23 cellular contexts compared by ENCODE assay signal in the genomic region with DNA sequence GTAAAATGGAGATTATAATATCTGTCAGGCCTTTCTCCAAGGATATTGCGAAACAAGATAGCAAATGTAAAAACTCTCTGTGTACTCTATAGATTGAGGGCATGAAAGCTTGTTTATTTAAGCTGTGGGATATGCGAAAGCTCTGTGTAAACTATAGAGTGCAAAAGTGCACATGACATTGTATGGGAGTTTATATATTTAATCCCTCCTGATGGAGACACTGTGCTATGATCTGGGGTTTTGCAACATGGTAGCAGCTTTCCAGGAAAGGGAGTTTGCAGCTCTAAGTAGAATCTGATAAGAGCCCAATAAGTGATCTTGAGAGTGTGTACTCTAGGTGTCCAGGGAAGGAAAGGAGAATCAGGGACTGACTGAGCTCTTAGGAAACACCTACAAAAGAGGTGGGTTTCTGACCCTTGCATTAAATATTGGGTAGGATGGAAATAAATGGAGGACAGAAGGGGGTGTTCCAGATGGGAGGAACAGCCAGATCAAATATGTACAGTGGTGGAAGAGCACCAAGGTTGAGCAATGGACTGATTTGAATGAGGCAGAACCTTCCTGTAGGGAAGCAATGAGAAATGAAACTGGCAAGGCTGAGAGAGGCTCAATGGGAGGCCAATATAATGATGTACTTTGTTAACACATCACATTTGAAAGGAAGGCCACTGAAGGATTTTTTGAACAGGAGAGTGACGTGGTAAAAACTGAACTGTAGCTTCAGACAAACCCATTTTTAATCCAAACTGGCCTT.
DNase-seq lines count a peak whose midpoint lies in the region; ATAC-seq and TF ChIP-seq lines count a peak whose summit lies in the region.
"Had no signal": no experiment of that assay in that cellular context is flagged by ENCODE, and none has a peak within 500 bp of the region (broad histone marks: within the 10 kb centered on the region; RNA-seq: fewer than 3 reads in every experiment).

No MANE protein-coding gene starts in this region.

- TF ChIP-seq POLR2A in suprapubic skin (IDR thresholded peaks at IDR 0.05), result no peak

- no peak for TF ChIP-seq EP300 in suprapubic skin (IDR thresholded peaks at IDR 0.05)

- H3K4me1 ChIP-seq in lower lobe of right lung (no peaks in the 10 kb centered on the region), suprapubic skin (peaks cover 6% of the 10 kb centered on the region)
- H3K4me1 ChIP-seq: psoas muscle had no signal

- H3K36me3 ChIP-seq in lower lobe of right lung, result no peaks in the 10 kb centered on the region
- H3K36me3 ChIP-seq in suprapubic skin, result no peaks in the 10 kb centered on the region
- H3K36me3 ChIP-seq: esophagus squamous epithelium, thyroid gland had no signal

- peak; percentile 81 to 91 for ATAC-seq in lower lobe of right lung
- ATAC-seq: activated CD4-positive, CD25-positive, alpha-beta regulatory T cell treated with anti-CD3 and anti-CD28 coated beads, Interleukin-2, amount 50 U/mL, for 24 hours; activated naive CD8-positive, alpha-beta T cell treated with anti-CD3 and anti-CD28 coated beads, Interleukin-2, amount 50 U/mL, for 24 hours; activated T-helper 17 cell treated with anti-CD3 and anti-CD28 coated beads, Interleukin-2, amount 50 U/mL, for 72 hours; psoas muscle had no signal

- H3K27me3 ChIP-seq in lower lobe of right lung (ENCODE audit: low read depth) (no peaks in the 10 kb centered on the region), suprapubic skin (no peaks in the 10 kb centered on the region)
- H3K27me3 ChIP-seq: esophagus squamous epithelium, thyroid gland had no signal

- POLR2A ChIA-PET in HEK293T (lab: Yijun Ruan, JAX), result no interaction called here

- 64% methylated on average over 3 of the region's 3 CpGs for WGBS in suprapubic skin

- H3K4me3 ChIP-seq in cardiac fibroblast (replicated peaks in 1 of 2; ENCODE audit: low read depth in 2 of 2, low read length in 2 of 2) (no peak overlapping the region), lower lobe of right lung (no peak overlapping the region), suprapubic skin (no peak overlapping the region)
- H3K4me3 ChIP-seq: esophagus squamous epithelium, psoas muscle, thyroid gland had no signal

- CTCF ChIA-PET in HEK293T (lab: Yijun Ruan, JAX), result interaction anchor here (0.9 kb wide), 1 partner anchor 455 kb away, joined by 3 read pairs; no protein-coding TSS in a partner anchor

- DNase-seq in SIG-M5 treated with dmso at 0.1 percent for 504 hours (lab: John Stamatoyannopoulos, UW; ENCODE audit: unreplicated experiment) (peak; percentile 22), SIG-M5 (lab: John Stamatoyannopoulos, UW) (no peak), cardiac fibroblast (ENCODE audit: low read depth in 2 of 2) (peak; percentile 13 to 55), lower lobe of right lung (no peak), KBM-7 (no peak), suprapubic skin (ENCODE audit: low spot score in 2 of 2) (no peak), HEK293T (ENCODE audit: extremely low spot score) (no peak), NCI-H526 treated with DMSO at 0.1 percent for 48 hours (lab: John Stamatoyannopoulos, UW) (no peak)
- DNase-seq: ACHN; activated naive CD8-positive, alpha-beta T cell treated with anti-CD3 and anti-CD28 coated beads, Interleukin-2, amount 50 U/mL, for 24 hours; CD4-positive, alpha-beta memory T cell; central memory CD4-positive, alpha-beta T cell; effector CD4-positive, alpha-beta T cell; esophagus squamous epithelium; hypothalamus; kidney glomerular epithelial cell; midbrain; NCI-H1048; NCI-H774; psoas muscle; thyroid gland had no signal

- no peak overlapping the region for H3K27ac ChIP-seq in lower lobe of right lung
- H3K27ac ChIP-seq in suprapubic skin, result no peak overlapping the region
- H3K27ac ChIP-seq: esophagus squamous epithelium, psoas muscle, thyroid gland had no signal

- H3K9me3 ChIP-seq in lower lobe of right lung, result no peaks in the 10 kb centered on the region
- no peaks in the 10 kb centered on the region for H3K9me3 ChIP-seq in suprapubic skin
- H3K9me3 ChIP-seq: esophagus squamous epithelium, psoas muscle, thyroid gland had no signal

- in situ Hi-C loops in KBM-7 (cut with MboI; ENCODE audit: low pct_unique_long_range_greater_than_20kb, low sequenced_read_pairs), result no loop called here

- TF ChIP-seq CTCF in cardiac fibroblast (IDR thresholded peaks at IDR 0.05; ENCODE audit: low read depth, low read length) (no peak), lower lobe of right lung (IDR thresholded peaks at IDR 0.05) (no peak), suprapubic skin (IDR thresholded peaks at IDR 0.05) (no peak)

- intact Hi-C loops in lower lobe of right lung (cut with DNase I), result no loop called here

TF ChIP-seq in HEK293T, 16 proteins besides CTCF, POLR2A, EP300 and RAD21:
- TF ChIP-seq BHLHE40 (IDR thresholded peaks at IDR 0.05; ENCODE audit: borderline replicate concordance) (no peak), HDGF (IDR thresholded peaks at IDR 0.05; ENCODE audit: borderline replicate concordance) (no peak), FOXK2 (IDR thresholded peaks at IDR 0.05) (no peak), ELF4 (IDR thresholded peaks at IDR 0.05) (no peak), FOXA1 (IDR thresholded peaks at IDR 0.05) (no peak), ARNT (IDR thresholded peaks at IDR 0.05) (no peak)
- TF ChIP-seq, protein P1, sequence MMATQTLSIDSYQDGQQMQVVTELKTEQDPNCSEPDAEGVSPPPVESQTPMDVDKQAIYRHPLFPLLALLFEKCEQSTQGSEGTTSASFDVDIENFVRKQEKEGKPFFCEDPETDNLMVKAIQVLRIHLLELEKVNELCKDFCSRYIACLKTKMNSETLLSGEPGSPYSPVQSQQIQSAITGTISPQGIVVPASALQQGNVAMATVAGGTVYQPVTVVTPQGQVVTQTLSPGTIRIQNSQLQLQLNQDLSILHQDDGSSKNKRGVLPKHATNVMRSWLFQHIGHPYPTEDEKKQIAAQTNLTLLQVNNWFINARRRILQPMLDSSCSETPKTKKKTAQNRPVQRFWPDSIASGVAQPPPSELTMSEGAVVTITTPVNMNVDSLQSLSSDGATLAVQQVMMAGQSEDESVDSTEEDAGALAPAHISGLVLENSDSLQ (IDR thresholded peaks at IDR 0.05), result no peak

Comparison
In these comparisons a context has a peak if more than half of its experiments do, and no peak if none do; other contexts are left out.
1. DNase-seq: peak in SIG-M5 treated with dmso at 0.1 percent for 504 hours (single experiment) and cardiac fibroblast (2 of 2); none in SIG-M5 (single experiment), lower lobe of right lung (single experiment), KBM-7 (single experiment), suprapubic skin (0 of 2), HEK293T (single experiment) and NCI-H526 treated with DMSO at 0.1 percent for 48 hours (single experiment).